14 cellular contexts compared by ENCODE assay signal in genomic region chr7:143299346-143299745, GRCh38. TPM values are rescaled to one million over a fixed set of nuclear protein-coding genes. Genes with fewer than 3 reads are reported as not detected.
DNase-seq lines count a peak whose midpoint lies in the region; ATAC-seq, FAIRE-seq and TF ChIP-seq lines count a peak whose summit lies in the region.
"Had no signal": no experiment of that assay in that cellular context is flagged by ENCODE, and none has a peak within 500 bp of the region (broad histone marks: within the 10 kb centered on the region; RNA-seq: fewer than 3 reads in every experiment).

No MANE protein-coding gene starts in this region.

- H3K9ac ChIP-seq in HCT116 (ENCODE audit: low read length), result no peak overlapping the region

- peaks cover 31% of the 10 kb centered on the region for H3K4me1 ChIP-seq in CD4-positive, alpha-beta memory T cell (ENCODE audit: insufficient read depth, low read length)
- H3K4me1 ChIP-seq in HCT116 (ENCODE audit: control insufficient read depth in 1 of 2, insufficient read depth in 2 of 2, low read length in 2 of 2), result no peaks in the 10 kb centered on the region

- TF ChIP-seq CTCF in HCT116 (IDR thresholded peaks at IDR 0.05 in 2 of 3, conservative IDR thresholded peaks at IDR 0.05 in 1 of 3; ENCODE audit: borderline replicate concordance in 1 of 3, insufficient read depth in 1 of 3, low read depth in 2 of 3, low read length in 2 of 3), result no peak
- no peak for TF ChIP-seq CTCF in bronchial epithelial cell (IDR thresholded peaks at IDR 0.05; ENCODE audit: insufficient read depth, low read length, severe bottlenecking)

- CTCF ChIA-PET in CD4-positive, alpha-beta memory T cell (lab: Charles Lee; ENCODE audit: partially characterized antibody), result interaction anchor here (0.6 to 13.9 kb wide), 41 partner anchors 9 to 290 kb away, joined by 3 to 513 read pairs (median 6); partner anchors contain the start of genes CASP2, CLCN1, EPHA1 and GSTK1
- CTCF ChIA-PET in HCT116 (lab: Charles Lee), result interaction anchor here (0.7 to 1.8 kb wide), 6 partner anchors 10 to 288 kb away, joined by 3 to 15 read pairs (median 4); partner anchors contain the start of gene CASP2

- no peak for FAIRE-seq in bronchial epithelial cell (lab: Jason Lieb, UNC)

- H3K9me3 Mint-ChIP-seq in CD4-positive, alpha-beta memory T cell, result no peaks in the 10 kb centered on the region
- H3K9me3 Mint-ChIP-seq: nephron progenitor cell had no signal

- no peaks in the 10 kb centered on the region for H3K9me3 ChIP-seq in CD4-positive, alpha-beta memory T cell (ENCODE audit: control insufficient read depth in 1 of 2, low read length in 2 of 2)
- no peaks in the 10 kb centered on the region for H3K9me3 ChIP-seq in HCT116 (ENCODE audit: control insufficient read depth in 1 of 2, insufficient read depth in 1 of 2, low read depth in 1 of 2, low read length in 2 of 2)

- peaks cover 36 to 45% (median 42%) of the 10 kb centered on the region in 4 donors for H3K4me1 Mint-ChIP-seq in CD4-positive, alpha-beta memory T cell

- TF ChIP-seq POLR2A in HCT116 (IDR thresholded peaks at IDR 0.05; ENCODE audit: borderline replicate concordance, extremely low read depth, insufficient read depth, insufficient read length), result no peak

- H3K4me2 ChIP-seq in HCT116 (ENCODE audit: low read length), result no peak overlapping the region

- H3K9me2 ChIP-seq in HCT116 (ENCODE audit: insufficient read depth), result no peaks in the 10 kb centered on the region

- no peak for DNase-seq in CD4-positive, alpha-beta memory T cell
- DNase-seq in HCT116 (ENCODE audit: low read depth, low spot score) (no peak), bronchial epithelial cell (ENCODE audit: low read depth) (peak; percentile 71), myocyte (ENCODE audit: low read depth) (peak; percentile 59), nucleus accumbens (lab: John Stamatoyannopoulos, UW) (no peak), NCI-H1436 (lab: John Stamatoyannopoulos, UW) (no peak), SW480 (ENCODE audit: low spot score) (no peak)
- DNase-seq: activated gamma-delta T cell, C1 segment of cervical spinal cord, NCI-H2107 had no signal

- no peaks in the 10 kb centered on the region for H3K27me3 Mint-ChIP-seq in CD4-positive, alpha-beta memory T cell

- H3K79me2 ChIP-seq in HCT116 (ENCODE audit: insufficient read depth, low read length), result peaks cover 32% of the 10 kb centered on the region

- H3K36me3 Mint-ChIP-seq in CD4-positive, alpha-beta memory T cell, result peaks cover 74 to 86% of the 10 kb centered on the region in 2 donors

- peak overlapping the region; percentile 14 to 78 (median 56) for H3K27ac Mint-ChIP-seq in CD4-positive, alpha-beta memory T cell
- H3K27ac Mint-ChIP-seq: nephron progenitor cell had no signal

- no peak overlapping the region for H2AFZ ChIP-seq in HCT116 (ENCODE audit: low read depth, low read length, poor library complexity, severe bottlenecking)

- peak overlapping the region in 3 of 8 donors; percentile 30 to 50 (median 40) for H3K4me3 Mint-ChIP-seq in CD4-positive, alpha-beta memory T cell
- H3K4me3 Mint-ChIP-seq: nephron progenitor cell had no signal

- peak; percentile 8; the same call in 1 of the 2 replicates for ATAC-seq in HCT116

- H3K27me3 ChIP-seq in CD4-positive, alpha-beta memory T cell (ENCODE audit: insufficient read depth, low read length), result no peaks in the 10 kb centered on the region
- H3K27me3 ChIP-seq in HCT116 (ENCODE audit: insufficient read depth, low read length), result no peaks in the 10 kb centered on the region
- H3K27me3 ChIP-seq in bronchial epithelial cell (ENCODE audit: control insufficient read depth, insufficient read depth, low read length), result no peaks in the 10 kb centered on the region

- no peak overlapping the region for H3K27ac ChIP-seq in CD4-positive, alpha-beta memory T cell (ENCODE audit: low read depth, low read length)
- no peak overlapping the region for H3K27ac ChIP-seq in HCT116 (ENCODE audit: low read depth, low read length)
- H3K27ac ChIP-seq: coronary artery had no signal

- intact Hi-C loops in CD4-positive, alpha-beta memory T cell (cut with micrococcal nuclease), result loop anchor here (1.0 kb wide), 1 partner anchor 59 kb away; no protein-coding TSS in a partner anchor
- intact Hi-C loops in HCT116 (cut with micrococcal nuclease), result no loop called here

- peaks cover 78% of the 10 kb centered on the region for H3K36me3 ChIP-seq in CD4-positive, alpha-beta memory T cell (ENCODE audit: insufficient read depth, low read length)
- H3K36me3 ChIP-seq in HCT116 (ENCODE audit: control insufficient read depth in 1 of 2, insufficient read depth in 2 of 2, low read length in 2 of 2) (peaks cover 71 to 79% of the 10 kb centered on the region in 2 experiments), bronchial epithelial cell (ENCODE audit: control insufficient read depth, insufficient read depth, low read length) (peaks cover 13% of the 10 kb centered on the region)

- H3K4me3 ChIP-seq in CD4-positive, alpha-beta memory T cell (ENCODE audit: low read length in 2 of 2), result no peak overlapping the region
- H3K4me3 ChIP-seq in HCT116 (replicated peaks in 1 of 2; ENCODE audit: low read depth in 1 of 2, low read length in 2 of 2), result no peak overlapping the region
- H3K4me3 ChIP-seq in bronchial epithelial cell (ENCODE audit: low read depth, low read length), result no peak overlapping the region
- H3K4me3 ChIP-seq: coronary artery had no signal

- BruUV-seq in HCT116 (replicated peaks; lab: Mats Ljungman, UMichigan), result no TSS peak

- peaks cover 5% of the 10 kb centered on the region; the same call in 1 of the 2 replicates for H4K20me1 ChIP-seq in HCT116 (ENCODE audit: insufficient read depth)

- RAD21 ChIA-PET in HCT116 (lab: Charles Lee; ENCODE audit: low non-redundant PET in 1 of 2, low total read pairs in 2 of 2, uncharacterized antibody in 2 of 2, unreplicated experiment in 2 of 2), result no interaction called here

- POLR2A ChIA-PET in CD4-positive, alpha-beta memory T cell (lab: Charles Lee; ENCODE audit: partially characterized antibody), result interaction anchor here (0.6 to 6.4 kb wide), 18 partner anchors 9 to 503 kb away, joined by 3 to 51 read pairs (median 4); partner anchors contain the start of genes CASP2 and GSTK1
- POLR2A ChIA-PET in HCT116 (lab: Charles Lee), result no interaction called here

- no peak for TF ChIP-seq RAD21 in HCT116 (IDR thresholded peaks at IDR 0.05; ENCODE audit: low read depth)

TF ChIP-seq in HCT116, 20 proteins besides CTCF, POLR2A, EP300 and RAD21 (continues in another document):
- TF ChIP-seq TCF7L2 (IDR thresholded peaks at IDR 0.05; ENCODE audit: borderline replicate concordance, extremely low read depth, insufficient read depth, insufficient read length) (no peak), JUND (IDR thresholded peaks at IDR 0.05) (no peak), ELF1 (IDR thresholded peaks at IDR 0.05; ENCODE audit: borderline replicate concordance, low read depth) (no peak), CEBPB (IDR thresholded peaks at IDR 0.05; ENCODE audit: low read depth) (no peak), MAX (IDR thresholded peaks at IDR 0.05) (no peak), EGR1 (IDR thresholded peaks at IDR 0.05; ENCODE audit: low read depth) (no peak), CBX3 (IDR thresholded peaks at IDR 0.05; ENCODE audit: low read depth) (no peak), FOSL1 (IDR thresholded peaks at IDR 0.05; ENCODE audit: low read depth) (no peak)

RNA-seq across cellular contexts. Expression of gene CASP2, which starts 11.2 kb away (rescaled TPM):
- 10 to 100 TPM; 94.3 to 96.1 TPM for total RNA-seq in CD4-positive, alpha-beta memory T cell
- polyA plus RNA-seq in CD4-positive, alpha-beta memory T cell, result 10 to 100 TPM in 1 of 2 donors, 1 to 10 TPM in 1; 5.3 to 29.2 TPM
- total RNA-seq in HCT116 (2021; ENCODE audit: unreplicated experiment) (64.1 TPM), bronchial epithelial cell (6.8 and 9.6 TPM in 2 replicates), myocyte (6.0 and 8.8 TPM in 2 replicates)
- polyA plus RNA-seq in HCT116 (2012), result 21.4 and 22.9 TPM in 2 replicates
- 10.3 TPM for polyA plus RNA-seq in myocyte (2012)

RNA-seq across cellular contexts. Expression of gene TMEM139, which starts 14.6 kb away (rescaled TPM):
- total RNA-seq in CD4-positive, alpha-beta memory T cell, result 1 to 10 TPM in 1 of 2 experiments, under 1 TPM in 1; 0.61 to 1.8 TPM
- 1 to 10 TPM; 1.0 to 2.1 TPM for polyA plus RNA-seq in CD4-positive, alpha-beta memory T cell
- 9.9 TPM for total RNA-seq in HCT116 (2021; ENCODE audit: unreplicated experiment)
- polyA plus RNA-seq in HCT116 (2012), result 4.1 and 5.3 TPM in 2 replicates
- 1.0 and 3.7 TPM in 2 replicates for total RNA-seq in bronchial epithelial cell
- total RNA-seq in myocyte, result 0.29 TPM in 1 of 2 replicates, not detected in the other
- 0.57 TPM for polyA plus RNA-seq in myocyte (2012)
- total RNA-seq: endothelial cell of umbilical vein had no signal

RNA-seq across cellular contexts. Expression of gene CLCN1, which starts 16.6 kb away (rescaled TPM):
- total RNA-seq in CD4-positive, alpha-beta memory T cell, result not detected
- under 1 TPM in 1 of 2 donors, not detected in 1; 0.06 TPM for polyA plus RNA-seq in CD4-positive, alpha-beta memory T cell
- total RNA-seq in HCT116 (2021; ENCODE audit: unreplicated experiment), result 0.47 TPM
- 0.56 and 0.94 TPM in 2 replicates for polyA plus RNA-seq in HCT116 (2012)
- total RNA-seq in bronchial epithelial cell, result under 0.01 and 0.13 TPM in 2 replicates
- not detected in 2 replicates for total RNA-seq in myocyte
- polyA plus RNA-seq in myocyte (2012), result not detected
- total RNA-seq: endothelial cell of umbilical vein, glomerular endothelial cell had no signal
- polyA plus RNA-seq: endothelial cell of umbilical vein had no signal

RNA-seq across cellular contexts. Expression of gene GSTK1, which starts 36.1 kb away (rescaled TPM):
- total RNA-seq in CD4-positive, alpha-beta memory T cell, result 100 to 1,000 TPM; 469 to 482 TPM
- 100 to 1,000 TPM; 692 to 748 TPM for polyA plus RNA-seq in CD4-positive, alpha-beta memory T cell
- total RNA-seq in HCT116 (2021; ENCODE audit: unreplicated experiment) (83.6 TPM), bronchial epithelial cell (60.6 and 69.9 TPM in 2 replicates), myocyte (162 and 208 TPM in 2 replicates)
- polyA plus RNA-seq in HCT116 (2012), result 61.7 and 84.4 TPM in 2 replicates
- 145 TPM for polyA plus RNA-seq in myocyte (2012)

Comparison
In these comparisons a context has a peak if more than half of its experiments do, and no peak if none do; other contexts are left out.
1. DNase-seq: peak in bronchial epithelial cell (single experiment) and myocyte (single experiment); none in CD4-positive, alpha-beta memory T cell (0 of 5), HCT116 (single experiment), nucleus accumbens (0 of 56), NCI-H1436 (single experiment) and SW480 (single experiment).